In genomic region chr9:126390923-126391322, GRCh38 we compare ENCODE assay signal across 17 cellular contexts.
"Had no signal": no experiment of that assay in that cellular context is flagged by ENCODE, and none has a peak within 500 bp of the region (broad histone marks: within the 10 kb centered on the region; RNA-seq: fewer than 3 reads in every experiment).

No MANE protein-coding gene starts in this region.

- H3K4me3 Mint-ChIP-seq: activated CD4-positive, alpha-beta T cell treated with anti-CD3 and anti-CD28 coated beads for 36 hours; activated CD8-positive, alpha-beta T cell treated with anti-CD3 and anti-CD28 coated beads for 36 hours; nephron progenitor cell; stimulated activated naive CD8-positive, alpha-beta T cell treated with anti-CD3 and anti-CD28 coated beads, Interleukin-15, amount 100 ng/mL, for 72 hours; T-cell had no signal

- H3K27ac ChIP-seq: breast epithelium, thyroid gland, WERI-Rb-1 had no signal

- DNase-seq: activated CD4-positive, alpha-beta T cell treated with anti-CD3 and anti-CD28 coated beads for 36 hours; activated CD8-positive, alpha-beta memory T cell treated with anti-CD3 and anti-CD28 coated beads, Interleukin-2, amount 50 U/mL, for 48 hours; activated CD8-positive, alpha-beta T cell treated with anti-CD3 and anti-CD28 coated beads for 36 hours; activated naive CD4-positive, alpha-beta T cell; effector CD4-positive, alpha-beta T cell; hippocampal formation; mesenchymal stem cell; nephron progenitor cell; stimulated activated CD4-positive, alpha-beta T cell treated with anti-CD3 and anti-CD28 coated beads, Interleukin-15, amount 100 ng/mL, for 24 hours; stimulated activated CD4-positive, alpha-beta T cell treated with anti-CD3 and anti-CD28 coated beads, Interleukin-4, amount 100 ng/mL, for 24 hours; stimulated activated naive CD8-positive, alpha-beta T cell treated with anti-CD3 and anti-CD28 coated beads, Interleukin-15, amount 100 ng/mL, for 72 hours; T-cell; thyroid gland; WERI-Rb-1 had no signal

- H3K9me3 ChIP-seq: breast epithelium, thyroid gland had no signal

- ATAC-seq: activated CD4-positive, alpha-beta T cell treated with anti-CD3 and anti-CD28 coated beads for 36 hours; activated CD8-positive, alpha-beta T cell treated with anti-CD3 and anti-CD28 coated beads for 36 hours; left colon; T-cell had no signal

- H3K9me3 Mint-ChIP-seq: activated CD8-positive, alpha-beta T cell treated with anti-CD3 and anti-CD28 coated beads for 36 hours; nephron progenitor cell; stimulated activated naive CD8-positive, alpha-beta T cell treated with anti-CD3 and anti-CD28 coated beads, Interleukin-15, amount 100 ng/mL, for 72 hours; T-cell had no signal

- H3K4me3 ChIP-seq: breast epithelium, thyroid gland had no signal

- H3K4me1 ChIP-seq: breast epithelium had no signal

- H3K36me3 ChIP-seq: breast epithelium had no signal

- H3K27me3 ChIP-seq: breast epithelium, thyroid gland had no signal

- H3K27me3 Mint-ChIP-seq: activated CD4-positive, alpha-beta T cell treated with anti-CD3 and anti-CD28 coated beads for 36 hours; activated CD8-positive, alpha-beta T cell treated with anti-CD3 and anti-CD28 coated beads for 36 hours; stimulated activated naive CD8-positive, alpha-beta T cell treated with anti-CD3 and anti-CD28 coated beads, Interleukin-15, amount 100 ng/mL, for 72 hours; T-cell had no signal

- FAIRE-seq: colon had no signal

- H3K27ac Mint-ChIP-seq: activated CD4-positive, alpha-beta T cell treated with anti-CD3 and anti-CD28 coated beads for 36 hours; activated CD8-positive, alpha-beta T cell treated with anti-CD3 and anti-CD28 coated beads for 36 hours; stimulated activated naive CD8-positive, alpha-beta T cell treated with anti-CD3 and anti-CD28 coated beads, Interleukin-15, amount 100 ng/mL, for 72 hours; T-cell had no signal
